In the genomic region with DNA sequence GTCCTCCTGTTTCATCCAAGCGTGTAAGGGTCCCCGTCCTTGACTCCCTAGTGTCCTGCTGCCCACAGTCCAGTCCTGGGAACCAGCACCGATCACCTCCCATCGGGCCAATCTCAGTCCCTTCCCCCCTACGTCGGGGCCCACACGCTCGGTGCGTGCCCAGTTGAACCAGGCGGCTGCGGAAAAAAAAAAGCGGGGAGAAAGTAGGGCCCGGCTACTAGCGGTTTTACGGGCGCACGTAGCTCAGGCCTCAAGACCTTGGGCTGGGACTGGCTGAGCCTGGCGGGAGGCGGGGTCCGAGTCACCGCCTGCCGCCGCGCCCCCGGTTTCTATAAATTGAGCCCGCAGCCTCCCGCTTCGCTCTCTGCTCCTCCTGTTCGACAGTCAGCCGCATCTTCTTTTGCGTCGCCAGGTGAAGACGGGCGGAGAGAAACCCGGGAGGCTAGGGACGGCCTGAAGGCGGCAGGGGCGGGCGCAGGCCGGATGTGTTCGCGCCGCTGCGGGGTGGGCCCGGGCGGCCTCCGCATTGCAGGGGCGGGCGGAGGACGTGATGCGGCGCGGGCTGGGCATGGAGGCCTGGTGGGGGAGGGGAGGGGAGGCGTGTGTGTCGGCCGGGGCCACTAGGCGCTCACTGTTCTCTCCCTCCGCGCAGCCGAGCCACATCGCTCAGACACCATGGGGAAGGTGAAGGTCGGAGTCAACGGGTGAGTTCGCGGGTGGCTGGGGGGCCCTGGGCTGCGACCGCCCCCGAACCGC, we compare ENCODE assay signal across 8 cellular contexts. TPM values are rescaled to one million over a fixed set of nuclear protein-coding genes. Genes with fewer than 3 reads are reported as not detected.
A peak's percentile ranks its signal among the peaks of the same experiment; 100 is the strongest.
DNase-seq lines count a peak whose midpoint lies in the region; ATAC-seq and TF ChIP-seq lines count a peak whose summit lies in the region.

A gene (plus strand): TSS at position 360 of the 756 bp plus-strand sequence. CDS start 316 bp downstream, at position 676.

- peak within 1 kb of the TSS; percentile 99 for H3K27ac ChIP-seq in PC-3 (ENCODE audit: low read length)
- peak within 1 kb of the TSS; percentile 95 for H3K27ac ChIP-seq in epithelial cell of prostate
- H3K27ac ChIP-seq in mucosa of rectum (ENCODE audit: low read depth in 2 of 2, low read length in 2 of 2) = peak within 1 kb of the TSS; percentile 94 to 98

- peak; percentile 96 for DNase-seq in DMS153 (lab: John Stamatoyannopoulos, UW)
- peak; percentile 92 for DNase-seq in PC-3
- peak; percentile 88 for DNase-seq in activated T-cell treated with anti-CD3 and anti-CD28 coated beads for 48 hours (ENCODE audit: low read depth)
- peak; percentile 87 for DNase-seq in epithelial cell of prostate (ENCODE audit: low read depth, low spot score)
- peak; percentile 65 to 68 for DNase-seq in stimulated activated CD8-positive, alpha-beta memory T cell treated with anti-CD3 and anti-CD28 coated beads, Interleukin-7, amount 100 ng/mL, for 1 hour (ENCODE audit: low read depth in 2 of 2)

- no peak for TF ChIP-seq CTCF in PC-3 (conservative IDR thresholded peaks at IDR 0.05; ENCODE audit: low read depth, low read length)

- H3K9me2 ChIP-seq in PC-3 (replicated peaks; ENCODE audit: low read length) = no peaks in the 10 kb centered on the region

- H3K9me3 ChIP-seq in PC-3 (ENCODE audit: low read length) = no peaks in the 10 kb centered on the region
- no peaks in the 10 kb centered on the region for H3K9me3 ChIP-seq in mucosa of rectum (ENCODE audit: control insufficient read depth in 2 of 2, low read length in 2 of 2)

- peaks cover 47% of the 10 kb centered on the region for H3K79me2 ChIP-seq in PC-3 (ENCODE audit: low read length)

- H3K36me3 ChIP-seq in PC-3 (ENCODE audit: low read depth, low read length) (peaks cover 52% of the 10 kb centered on the region), mucosa of rectum (ENCODE audit: control insufficient read depth in 2 of 2, insufficient read depth in 2 of 2, low read length in 2 of 2) (peaks cover 38 to 46% of the 10 kb centered on the region in 2 donors)

- intact Hi-C loops in PC-3 (cut with micrococcal nuclease) = loop anchor here (1.0 to 5.0 kb wide), 3 partner anchors 64 to 198 kb away; a partner anchor contains a TSS

- H3K4me3 ChIP-seq in PC-3 (ENCODE audit: low read length) = peak within 1 kb of the TSS; percentile 97
- peak within 1 kb of the TSS; percentile 93 to 94 for H3K4me3 ChIP-seq in mucosa of rectum (ENCODE audit: low read length in 2 of 2)

- TF ChIP-seq RAD21 in Ishikawa (IDR thresholded peaks at IDR 0.05; ENCODE audit: low read depth) = no peak

- TF ChIP-seq EP300 in Ishikawa (IDR thresholded peaks at IDR 0.05; ENCODE audit: borderline replicate concordance) = peak; percentile 24; the same call in 1 of the 2 replicates

- peaks cover 22% of the 10 kb centered on the region for H3F3A ChIP-seq in PC-3 (ENCODE audit: low read length, unreplicated experiment)

- peak within 1 kb of the TSS; percentile 96 for H3K9ac ChIP-seq in PC-3 (ENCODE audit: low read length)
- H3K9ac ChIP-seq in mucosa of rectum (ENCODE audit: low read depth in 1 of 2, low read length in 2 of 2) = peak within 1 kb of the TSS; percentile 87 to 94

- no TSS peak for BruUV-seq in PC-3 (replicated peaks; lab: Mats Ljungman, UMichigan)

- H3K4me2 ChIP-seq in PC-3 (ENCODE audit: low read length) = peak within 1 kb of the TSS; percentile 99

- H2AFZ ChIP-seq in PC-3 (ENCODE audit: low read length) = peak within 1 kb of the TSS; percentile 63

- peaks cover 39% of the 10 kb centered on the region for H4K20me1 ChIP-seq in PC-3 (ENCODE audit: low read length)

- H3K27me3 ChIP-seq in PC-3 (ENCODE audit: low read length) = no peaks in the 10 kb centered on the region
- no peaks in the 10 kb centered on the region for H3K27me3 ChIP-seq in mucosa of rectum (ENCODE audit: control insufficient read depth in 2 of 2, insufficient read depth in 2 of 2, low read length in 2 of 2)

- ATAC-seq in GM21576 (IDR thresholded peaks at IDR 0.05; ENCODE audit: unreplicated experiment) (peak; percentile 51), PC-3 (peak; percentile 28)

- H3K4me1 ChIP-seq in PC-3 (ENCODE audit: insufficient read depth, low read length) = peaks cover 38% of the 10 kb centered on the region
- peaks cover 43 to 48% of the 10 kb centered on the region in 2 donors for H3K4me1 ChIP-seq in mucosa of rectum (ENCODE audit: control insufficient read depth in 2 of 2, insufficient read depth in 2 of 2, low read length in 2 of 2)

- POLR2A ChIA-PET in PC-3 (lab: Charles Lee; ENCODE audit: unreplicated experiment) = interaction anchor here (0.6 to 1.0 kb wide), 11 partner anchors 18 to 339 kb away, joined by 3 to 36 read pairs (median 9); a partner anchor contains a TSS

- CTCF ChIA-PET in PC-3 (lab: Charles Lee) = no interaction called here

TF ChIP-seq in Ishikawa, 13 proteins besides CTCF, POLR2A, EP300 and RAD21:
- peak; percentile 13 for TF ChIP-seq FOXM1 (IDR thresholded peaks at IDR 0.05; ENCODE audit: borderline replicate concordance, low read depth)
- peak; percentile 55 for TF ChIP-seq YY1 (IDR thresholded peaks at IDR 0.05; ENCODE audit: low read depth)
- no peak; the same call in 1 of the 2 replicates for TF ChIP-seq CEBPB (IDR thresholded peaks at IDR 0.05)
- TF ChIP-seq, protein P1, sequence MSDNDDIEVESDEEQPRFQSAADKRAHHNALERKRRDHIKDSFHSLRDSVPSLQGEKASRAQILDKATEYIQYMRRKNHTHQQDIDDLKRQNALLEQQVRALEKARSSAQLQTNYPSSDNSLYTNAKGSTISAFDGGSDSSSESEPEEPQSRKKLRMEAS (IDR thresholded peaks at IDR 0.05) = peak; percentile 73; the same call in 1 of the 2 replicates
- TF ChIP-seq, protein P2, sequence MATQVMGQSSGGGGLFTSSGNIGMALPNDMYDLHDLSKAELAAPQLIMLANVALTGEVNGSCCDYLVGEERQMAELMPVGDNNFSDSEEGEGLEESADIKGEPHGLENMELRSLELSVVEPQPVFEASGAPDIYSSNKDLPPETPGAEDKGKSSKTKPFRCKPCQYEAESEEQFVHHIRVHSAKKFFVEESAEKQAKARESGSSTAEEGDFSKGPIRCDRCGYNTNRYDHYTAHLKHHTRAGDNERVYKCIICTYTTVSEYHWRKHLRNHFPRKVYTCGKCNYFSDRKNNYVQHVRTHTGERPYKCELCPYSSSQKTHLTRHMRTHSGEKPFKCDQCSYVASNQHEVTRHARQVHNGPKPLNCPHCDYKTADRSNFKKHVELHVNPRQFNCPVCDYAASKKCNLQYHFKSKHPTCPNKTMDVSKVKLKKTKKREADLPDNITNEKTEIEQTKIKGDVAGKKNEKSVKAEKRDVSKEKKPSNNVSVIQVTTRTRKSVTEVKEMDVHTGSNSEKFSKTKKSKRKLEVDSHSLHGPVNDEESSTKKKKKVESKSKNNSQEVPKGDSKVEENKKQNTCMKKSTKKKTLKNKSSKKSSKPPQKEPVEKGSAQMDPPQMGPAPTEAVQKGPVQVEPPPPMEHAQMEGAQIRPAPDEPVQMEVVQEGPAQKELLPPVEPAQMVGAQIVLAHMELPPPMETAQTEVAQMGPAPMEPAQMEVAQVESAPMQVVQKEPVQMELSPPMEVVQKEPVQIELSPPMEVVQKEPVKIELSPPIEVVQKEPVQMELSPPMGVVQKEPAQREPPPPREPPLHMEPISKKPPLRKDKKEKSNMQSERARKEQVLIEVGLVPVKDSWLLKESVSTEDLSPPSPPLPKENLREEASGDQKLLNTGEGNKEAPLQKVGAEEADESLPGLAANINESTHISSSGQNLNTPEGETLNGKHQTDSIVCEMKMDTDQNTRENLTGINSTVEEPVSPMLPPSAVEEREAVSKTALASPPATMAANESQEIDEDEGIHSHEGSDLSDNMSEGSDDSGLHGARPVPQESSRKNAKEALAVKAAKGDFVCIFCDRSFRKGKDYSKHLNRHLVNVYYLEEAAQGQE (IDR thresholded peaks at IDR 0.05; ENCODE audit: low read depth) = no peak
- peak; percentile 60; the same call in 1 of the 2 replicates for TF ChIP-seq ZBTB7A (IDR thresholded peaks at IDR 0.05; ENCODE audit: low read depth)
- TF ChIP-seq TEAD4 (IDR thresholded peaks at IDR 0.05) = peak; percentile 53
- peak; percentile 57; the same call in 1 of the 2 replicates for TF ChIP-seq CREB1 (IDR thresholded peaks at IDR 0.05; ENCODE audit: low read depth)
- TF ChIP-seq EGR1 (IDR thresholded peaks at IDR 0.05) = peak; percentile 79
- TF ChIP-seq NFIC (IDR thresholded peaks at IDR 0.05) = no peak
- peak; percentile 95 for TF ChIP-seq TAF1 (IDR thresholded peaks at IDR 0.05; ENCODE audit: low read depth)
- TF ChIP-seq TCF12 (IDR thresholded peaks at IDR 0.05; ENCODE audit: low read depth) = peak; percentile 41; the same call in 1 of the 2 replicates
- TF ChIP-seq, protein P3, sequence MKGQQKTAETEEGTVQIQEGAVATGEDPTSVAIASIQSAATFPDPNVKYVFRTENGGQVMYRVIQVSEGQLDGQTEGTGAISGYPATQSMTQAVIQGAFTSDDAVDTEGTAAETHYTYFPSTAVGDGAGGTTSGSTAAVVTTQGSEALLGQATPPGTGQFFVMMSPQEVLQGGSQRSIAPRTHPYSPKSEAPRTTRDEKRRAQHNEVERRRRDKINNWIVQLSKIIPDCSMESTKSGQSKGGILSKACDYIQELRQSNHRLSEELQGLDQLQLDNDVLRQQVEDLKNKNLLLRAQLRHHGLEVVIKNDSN (IDR thresholded peaks at IDR 0.05) = peak; percentile 40; the same call in 1 of the 2 replicates
TF ChIP-seq in Ishikawa: peak in this region for 10.

RNA-seq across cellular contexts. Expression of the gene that starts here (rescaled TPM):
- 6,976 and 7,326 TPM in 2 replicates for total RNA-seq in PC-3 (2014; rRNA removed)

Comparison
In these comparisons a context has a peak if more than half of its experiments do, and no peak if none do; other contexts are left out.
1. Peak in every context shown above with its lines: DNase-seq, ATAC-seq, H3K4me3 ChIP-seq and H3K27ac ChIP-seq.